In the genomic region with DNA sequence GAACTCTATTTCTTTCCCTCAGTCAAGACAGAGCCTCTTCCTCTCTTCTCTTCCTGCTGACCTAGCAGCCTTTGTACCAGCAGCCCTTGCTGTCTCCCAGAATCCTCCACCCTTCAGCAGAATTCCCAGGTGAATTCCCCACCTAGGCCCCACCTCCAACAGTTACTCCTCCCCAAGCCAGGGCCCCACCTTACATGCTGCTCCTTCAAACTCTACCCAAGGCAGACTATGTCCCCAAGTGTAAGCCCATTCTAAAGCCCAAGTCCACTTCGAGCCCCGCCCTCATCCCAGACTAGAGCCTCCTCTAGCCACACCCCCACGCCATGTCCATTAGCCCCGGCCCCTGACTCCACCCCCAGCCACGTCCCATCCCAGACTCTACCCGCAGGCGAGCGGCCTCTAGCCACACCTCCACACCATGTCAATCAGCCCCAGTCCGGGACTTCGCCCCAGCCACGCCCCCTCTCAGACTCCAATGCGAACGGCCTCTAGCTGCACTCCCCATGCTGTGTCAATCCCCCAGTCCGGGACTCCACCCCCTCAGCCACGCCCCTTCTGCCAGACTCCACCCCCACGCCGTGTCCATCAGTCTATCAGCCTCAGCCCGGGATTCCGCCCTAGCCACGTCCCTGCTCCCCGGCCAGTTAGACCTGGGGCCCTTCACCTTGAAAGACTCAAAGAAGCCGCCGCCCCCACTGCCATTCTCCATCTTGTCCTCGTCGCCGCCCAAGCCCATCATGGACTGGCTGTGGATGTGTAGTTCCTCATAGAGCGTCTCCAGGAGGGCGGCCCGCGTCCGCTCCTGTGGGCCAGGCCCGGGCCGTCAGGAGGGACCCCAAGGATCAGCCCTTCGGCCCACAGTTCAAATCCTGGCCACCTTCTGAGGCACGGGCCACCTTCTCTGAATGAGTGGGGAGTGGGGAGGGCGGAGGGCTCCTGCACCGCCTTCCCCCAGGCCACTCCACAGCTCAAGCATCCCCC, we compare ENCODE assay signal across 8 cellular contexts.
DNase-seq lines count a peak whose midpoint lies in the region; ATAC-seq and FAIRE-seq lines count a peak whose summit lies in the region.

No MANE protein-coding gene starts in this region.

- H3K23ac ChIP-seq in mesendoderm (ENCODE audit: low read length): no peak overlapping the region

- H3K27ac Mint-ChIP-seq in effector memory CD8-positive, alpha-beta T cell: no peak overlapping the region

- no peaks in the 10 kb centered on the region for H3K79me2 ChIP-seq in mesendoderm (ENCODE audit: control insufficient read depth, insufficient read depth, low read length)

- peak overlapping the region; percentile 15 to 38 for H3K4me3 Mint-ChIP-seq in effector memory CD8-positive, alpha-beta T cell

- H3K4me2 ChIP-seq in mesendoderm (ENCODE audit: low read length): no peak overlapping the region

- H3K36me3 Mint-ChIP-seq in effector memory CD8-positive, alpha-beta T cell (ENCODE audit: insufficient read depth): no peaks in the 10 kb centered on the region

- peak overlapping the region; percentile 43 for H3K9ac ChIP-seq in mesendoderm (ENCODE audit: low read length)

- H3K18ac ChIP-seq in mesendoderm (ENCODE audit: low read length): no peak overlapping the region

- peaks cover 10% of the 10 kb centered on the region for H3K4me1 ChIP-seq in mesendoderm (ENCODE audit: control insufficient read depth, low read depth, low read length)

- no peak overlapping the region for H2BK5ac ChIP-seq in mesendoderm (ENCODE audit: low read length)

- no peak overlapping the region for H3K27ac ChIP-seq in mesendoderm (ENCODE audit: low read depth, low read length)

- H3K4me1 Mint-ChIP-seq in effector memory CD8-positive, alpha-beta T cell (ENCODE audit: low read depth in 2 of 2): peaks cover 8 to 10% of the 10 kb centered on the region in 2 donors

- DNase-seq in effector memory CD8-positive, alpha-beta T cell: no peak
- DNase-seq in mesendoderm (peak; percentile 100), NCI-H345 (lab: John Stamatoyannopoulos, UW) (no peak), Kasumi-1 (lab: John Stamatoyannopoulos, UW) (no peak)
- DNase-seq in stimulated activated naive CD8-positive, alpha-beta T cell treated with anti-CD3 and anti-CD28 coated beads, Interleukin-15, Interleukin-2, amounts not matched to agents 100 U/mL and 50 U/mL, for 24 hours: peak; percentile 65

- no peaks in the 10 kb centered on the region for H3K27me3 ChIP-seq in mesendoderm (ENCODE audit: insufficient read depth, low read length, poor library complexity)

- no peak overlapping the region for H2BK15ac ChIP-seq in mesendoderm (replicated peaks; ENCODE audit: low read depth)

- H3K36me3 ChIP-seq in mesendoderm (ENCODE audit: control insufficient read depth, insufficient read depth, low read length): no peaks in the 10 kb centered on the region

- H2BK120ac ChIP-seq in mesendoderm (ENCODE audit: low read depth, low read length): no peak overlapping the region

- H3K56ac ChIP-seq in mesendoderm (ENCODE audit: low read length): peak overlapping the region; percentile 80

- H2AK5ac ChIP-seq in mesendoderm (ENCODE audit: low read length): no peak overlapping the region

- no peak overlapping the region for H4K8ac ChIP-seq in mesendoderm (ENCODE audit: low read depth, low read length)

- FAIRE-seq in TTC549 (lab: Jason Lieb, UNC): peak; percentile 92

- no peak overlapping the region for H4K5ac ChIP-seq in mesendoderm (ENCODE audit: low read length)

- no peak overlapping the region for H3K4me3 ChIP-seq in mesendoderm (ENCODE audit: low read length)

- no peak overlapping the region for H3K4ac ChIP-seq in mesendoderm (ENCODE audit: low read depth, low read length)

- no peaks in the 10 kb centered on the region for H3K9me3 Mint-ChIP-seq in effector memory CD8-positive, alpha-beta T cell

- ATAC-seq in GM18867 (IDR thresholded peaks at IDR 0.05; ENCODE audit: unreplicated experiment): peak; percentile 47
- ATAC-seq in HG03439 (IDR thresholded peaks at IDR 0.05; ENCODE audit: unreplicated experiment): peak; percentile 72
- ATAC-seq in effector memory CD8-positive, alpha-beta T cell (replicated peaks): peak; percentile 37
- peak; percentile 81 for ATAC-seq in stimulated activated naive CD8-positive, alpha-beta T cell treated with anti-CD3 and anti-CD28 coated beads, Interleukin-15, Interleukin-2, amounts not matched to agents 100 U/mL and 50 U/mL, for 24 hours

- no peaks in the 10 kb centered on the region for H3K79me1 ChIP-seq in mesendoderm (ENCODE audit: low read length)

- no CpG with 5 or more reads among the region's 37 CpGs for WGBS in mesendoderm (ENCODE audit: extremely low coverage, insufficient coverage, low lambda C conversion rate)

- peaks cover 16 to 49% of the 10 kb centered on the region in 2 donors for H3K27me3 Mint-ChIP-seq in effector memory CD8-positive, alpha-beta T cell

Comparison
In these comparisons a context has a peak if more than half of its experiments do, and no peak if none do; other contexts are left out.
1. DNase-seq: peak in mesendoderm (single experiment) and stimulated activated naive CD8-positive, alpha-beta T cell treated with anti-CD3 and anti-CD28 coated beads, Interleukin-15, Interleukin-2, amounts not matched to agents 100 U/mL and 50 U/mL, for 24 hours (single experiment); none in effector memory CD8-positive, alpha-beta T cell (0 of 3), NCI-H345 (single experiment) and Kasumi-1 (0 of 2).
2. Peak in every context shown above with its lines, with median percentiles within 50 percentile points of each other: ATAC-seq.